8 cellular contexts compared by ENCODE assay signal in genomic region chr1:225845633-225846259, GRCh38. TPM values are rescaled to one million over a fixed set of nuclear protein-coding genes. Genes with fewer than 3 reads are reported as not detected.
DNase-seq lines count a peak whose midpoint lies in the region; ATAC-seq and TF ChIP-seq lines count a peak whose summit lies in the region.

No MANE protein-coding gene starts in this region.

- H3K36me3 Mint-ChIP-seq in type B pancreatic cell, result peaks cover 18% of the 10 kb centered on the region

- no peaks in the 10 kb centered on the region for H3K9me3 ChIP-seq in mucosa of descending colon

- no peaks in the 10 kb centered on the region for H3K27me3 Mint-ChIP-seq in type B pancreatic cell

- H3K4me1 ChIP-seq in mucosa of descending colon (ENCODE audit: low read depth), result peaks cover 14% of the 10 kb centered on the region

- intact Hi-C loops in mucosa of descending colon (cut with DNase I, micrococcal nuclease), result no loop called here

- H3K4me3 Mint-ChIP-seq in type B pancreatic cell, result no peak overlapping the region

- H3K9me3 Mint-ChIP-seq in type B pancreatic cell, result no peaks in the 10 kb centered on the region

- TF ChIP-seq CTCF in VCaP (conservative IDR thresholded peaks at IDR 0.05) (peak; percentile 86), mucosa of descending colon (IDR thresholded peaks at IDR 0.05) (peak; percentile 17), type B pancreatic cell (conservative IDR thresholded peaks at IDR 0.05) (peak; percentile 77)

- H3K4me3 ChIP-seq in mucosa of descending colon, result no peak overlapping the region

- H3K4me1 Mint-ChIP-seq in type B pancreatic cell (ENCODE audit: unreplicated experiment), result peaks cover 17% of the 10 kb centered on the region

- H3K27ac Mint-ChIP-seq in type B pancreatic cell, result peak overlapping the region; percentile 51

- peak; percentile 80 for DNase-seq in SIG-M5 treated with dmso at 0.1 percent for 504 hours (lab: John Stamatoyannopoulos, UW; ENCODE audit: unreplicated experiment)
- no peak for DNase-seq in SIG-M5 (lab: John Stamatoyannopoulos, UW)
- DNase-seq in NCI-H128 (lab: John Stamatoyannopoulos, UW; ENCODE audit: unreplicated experiment), result peak; percentile 47
- DNase-seq in epithelial cell of prostate (ENCODE audit: low read depth, low spot score), result peak; percentile 16
- DNase-seq in mucosa of descending colon, result peak; percentile 70 to 78 (median 71)
- DNase-seq in type B pancreatic cell (ENCODE audit: extremely low spot score, unreplicated experiment), result peak; percentile 80

- H3K36me3 ChIP-seq in mucosa of descending colon (ENCODE audit: low read depth), result peaks cover 3% of the 10 kb centered on the region

- H3K27ac ChIP-seq in VCaP, result peak overlapping the region; percentile 20; the same call in 1 of the 2 replicates
- H3K27ac ChIP-seq in epithelial cell of prostate, result no peak overlapping the region

- peak; percentile 36 for ATAC-seq in mucosa of descending colon
- ATAC-seq in GM19452 (IDR thresholded peaks at IDR 0.05; ENCODE audit: unreplicated experiment), result no peak

RNA-seq across cellular contexts. Expression of gene EPHX1, which starts 35.8 kb away (rescaled TPM):
- 10 to 100 TPM; 48.8 to 86.3 (median 68.0) TPM for total RNA-seq in mucosa of descending colon
- 65.2 and 86.1 TPM in 2 replicates for total RNA-seq in type B pancreatic cell (ENCODE audit: low replicate concordance)

RNA-seq across cellular contexts. Expression of gene TMEM63A, which starts 36.4 kb away (rescaled TPM):
- total RNA-seq in mucosa of descending colon (100 to 1,000 TPM; 115 to 192 (median 147) TPM), type B pancreatic cell (ENCODE audit: low replicate concordance) (63.3 and 78.0 TPM in 2 replicates)

RNA-seq across cellular contexts. Expression of gene LEFTY1, which starts 43.2 kb away (rescaled TPM):
- total RNA-seq in mucosa of descending colon (100 to 1,000 TPM in 1 of 3 donors, 10 to 100 TPM in 2; 27.3 to 199 (median 60.3) TPM), type B pancreatic cell (ENCODE audit: low replicate concordance) (0.29 and 0.31 TPM in 2 replicates)

Comparison
In these comparisons a context has a peak if more than half of its experiments do, and no peak if none do; other contexts are left out.
1. CTCF ChIP-seq: peak in every context shown above with its lines; median percentile 86 in VCaP; 77 in type B pancreatic cell; 17 in mucosa of descending colon.
2. RNA of gene LEFTY1, which starts 43.2 kb away (total RNA-seq): 27.3 to 199 TPM in mucosa of descending colon; 0.29 to 0.31 TPM in type B pancreatic cell; every median in the first group is over 10 times any median in the second.